Comparison of ENCODE assay signal across 1 cellular context in the genomic region with DNA sequence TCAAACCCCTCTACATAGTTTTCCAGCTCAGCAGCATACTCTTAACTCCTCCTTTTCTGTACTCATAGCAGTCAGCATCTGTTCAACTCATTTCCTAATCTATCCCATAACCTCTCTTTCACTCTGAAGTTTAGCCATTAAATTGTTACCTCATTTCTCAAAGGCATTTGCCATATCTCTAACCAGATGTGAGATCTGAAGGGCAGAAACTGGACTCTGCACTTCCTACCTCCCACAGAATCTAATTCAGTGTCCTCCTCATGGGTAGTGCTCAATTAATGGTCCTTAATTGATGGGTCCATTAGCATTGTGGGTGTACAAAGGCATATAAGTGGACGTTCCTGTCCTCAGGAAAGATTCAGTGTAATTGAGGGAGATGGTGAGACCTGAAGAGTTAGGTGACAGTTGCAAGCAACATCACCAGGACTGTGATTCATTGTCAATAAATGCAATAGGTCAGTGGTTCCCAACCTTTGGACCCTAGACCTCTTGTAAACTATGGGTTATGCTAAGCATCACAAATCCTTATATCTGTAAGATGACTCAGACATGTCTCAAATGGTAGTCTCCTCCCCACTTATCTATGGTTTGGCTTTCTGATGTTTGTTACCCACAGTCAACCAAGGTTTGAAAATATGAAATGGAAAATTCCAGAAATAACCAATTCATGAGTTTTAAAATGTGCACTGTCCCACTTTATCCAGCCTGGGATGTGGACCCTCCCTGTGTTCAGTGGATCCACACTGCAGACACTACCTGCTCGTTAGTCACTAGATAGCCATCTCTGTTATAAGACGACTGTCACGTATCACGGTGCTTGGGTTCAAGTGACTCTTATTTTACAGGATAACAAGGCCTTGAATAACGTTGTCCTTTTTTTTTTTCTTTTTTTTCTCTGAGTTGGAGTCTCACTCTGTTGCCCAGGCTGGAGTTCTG.
TF ChIP-seq lines count a peak whose summit lies in the region.

No MANE protein-coding gene starts in this region.

TF ChIP-seq in HepG2, 621 proteins besides CTCF, POLR2A, EP300 and RAD21 (continued from another document and continues in another):
- TF ChIP-seq, protein P1, sequence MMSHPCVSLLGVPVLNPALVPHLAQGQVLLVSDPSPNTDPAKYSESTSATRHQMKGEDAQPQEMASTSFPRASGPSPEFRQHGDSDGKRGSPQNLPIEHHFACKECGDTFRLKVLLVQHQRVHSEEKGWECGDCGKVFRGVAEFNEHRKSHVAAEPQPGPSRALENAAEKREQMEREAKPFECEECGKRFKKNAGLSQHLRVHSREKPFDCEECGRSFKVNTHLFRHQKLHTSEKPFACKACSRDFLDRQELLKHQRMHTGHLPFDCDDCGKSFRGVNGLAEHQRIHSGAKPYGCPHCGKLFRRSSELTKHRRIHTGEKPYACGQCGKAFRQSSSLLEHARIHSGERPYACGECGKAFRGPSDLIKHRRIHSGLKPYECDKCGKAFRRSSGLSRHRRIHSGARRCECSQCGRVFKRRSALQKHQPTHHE (CRISPR knock-in tag; IDR thresholded peaks at IDR 0.05; ENCODE audit: borderline replicate concordance) = no peak
- TF ChIP-seq RBM39 (IDR thresholded peaks at IDR 0.05; ENCODE audit: low read depth, low read length, poor library complexity, severe bottlenecking) (no peak), TBP (CRISPR knock-in tag; IDR thresholded peaks at IDR 0.05) (no peak), FOXP1 (IDR thresholded peaks at IDR 0.05) (no peak), FOXP1 (CRISPR knock-in tag; IDR thresholded peaks at IDR 0.05) (peak; percentile 67), PLRG1 (conservative IDR thresholded peaks at IDR 0.05) (no peak), TMF1 (CRISPR knock-in tag; IDR thresholded peaks at IDR 0.05; ENCODE audit: low read depth) (no peak), ZNF674 (CRISPR knock-in tag; IDR thresholded peaks at IDR 0.05; ENCODE audit: low read depth) (no peak), MAFG (CRISPR knock-in tag; IDR thresholded peaks at IDR 0.05) (no peak), FOSL1 (CRISPR knock-in tag; IDR thresholded peaks at IDR 0.05; ENCODE audit: borderline replicate concordance) (peak; percentile 80; the same call in 1 of the 2 replicates), ZFAT (CRISPR knock-in tag; conservative IDR thresholded peaks at IDR 0.05) (no peak), RFX1 (IDR thresholded peaks at IDR 0.05) (no peak), ZNF484 (CRISPR knock-in tag; IDR thresholded peaks at IDR 0.05; ENCODE audit: borderline replicate concordance, low read depth) (no peak), PRMT3 (CRISPR knock-in tag; IDR thresholded peaks at IDR 0.05; ENCODE audit: borderline replicate concordance, low read depth) (no peak), XBP1 (CRISPR knock-in tag; IDR thresholded peaks at IDR 0.05) (no peak), JUNB (CRISPR knock-in tag; IDR thresholded peaks at IDR 0.05; ENCODE audit: borderline replicate concordance) (peak; percentile 84), NPAS2 (CRISPR knock-in tag; IDR thresholded peaks at IDR 0.05; ENCODE audit: borderline replicate concordance) (no peak), ZNF343 (CRISPR knock-in tag; IDR thresholded peaks at IDR 0.05) (no peak), CCAR2 (optimal IDR thresholded peaks at IDR 0.05; ENCODE audit: low read depth, low read length) (no peak), CHD2 (IDR thresholded peaks at IDR 0.05; ENCODE audit: low read depth, low read length) (no peak), FOXO1 (CRISPR knock-in tag; IDR thresholded peaks at IDR 0.05) (peak; percentile 35; the same call in 1 of the 2 replicates), KAT7 (CRISPR knock-in tag; IDR thresholded peaks at IDR 0.05; ENCODE audit: borderline replicate concordance) (no peak), POLR2G (IDR thresholded peaks at IDR 0.05; ENCODE audit: low read depth, low read length) (no peak), KMT2B (CRISPR knock-in tag; IDR thresholded peaks at IDR 0.05) (no peak), BCL6 (CRISPR knock-in tag; IDR thresholded peaks at IDR 0.05) (0 out of 2 replicates have a peak, but pooled peaks have one; percentile 13), SP4 (CRISPR knock-in tag; IDR thresholded peaks at IDR 0.05) (no peak), ZNF354B (CRISPR knock-in tag; IDR thresholded peaks at IDR 0.05) (no peak; the same call in 1 of the 2 replicates), BRD4 (CRISPR knock-in tag; IDR thresholded peaks at IDR 0.05) (no peak), ZSCAN12 (CRISPR knock-in tag; IDR thresholded peaks at IDR 0.05) (no peak), DNMT3B (CRISPR knock-in tag; conservative IDR thresholded peaks at IDR 0.05) (no peak), NR3C1 (CRISPR knock-in tag; IDR thresholded peaks at IDR 0.05) (no peak), ATF7-NPFF (CRISPR knock-in tag; IDR thresholded peaks at IDR 0.05; ENCODE audit: low read depth) (no peak), TSC22D2 (CRISPR knock-in tag; IDR thresholded peaks at IDR 0.05; ENCODE audit: borderline replicate concordance) (no peak), ATF7 (IDR thresholded peaks at IDR 0.05) (0 out of 2 replicates have a peak, but pooled peaks have one; percentile 22), ATF7 (CRISPR knock-in tag; IDR thresholded peaks at IDR 0.05) (no peak), KAT8 (CRISPR knock-in tag; IDR thresholded peaks at IDR 0.05) (no peak), HDAC6 (IDR thresholded peaks at IDR 0.05; ENCODE audit: low read depth, low read length) (no peak), FOXK2 (IDR thresholded peaks at IDR 0.05) (no peak), NKX3-1 (CRISPR knock-in tag; IDR thresholded peaks at IDR 0.05) (no peak), HNRNPLL (IDR thresholded peaks at IDR 0.05; ENCODE audit: low read depth, low read length, poor library complexity, severe bottlenecking) (no peak)
- TF ChIP-seq, protein P2, sequence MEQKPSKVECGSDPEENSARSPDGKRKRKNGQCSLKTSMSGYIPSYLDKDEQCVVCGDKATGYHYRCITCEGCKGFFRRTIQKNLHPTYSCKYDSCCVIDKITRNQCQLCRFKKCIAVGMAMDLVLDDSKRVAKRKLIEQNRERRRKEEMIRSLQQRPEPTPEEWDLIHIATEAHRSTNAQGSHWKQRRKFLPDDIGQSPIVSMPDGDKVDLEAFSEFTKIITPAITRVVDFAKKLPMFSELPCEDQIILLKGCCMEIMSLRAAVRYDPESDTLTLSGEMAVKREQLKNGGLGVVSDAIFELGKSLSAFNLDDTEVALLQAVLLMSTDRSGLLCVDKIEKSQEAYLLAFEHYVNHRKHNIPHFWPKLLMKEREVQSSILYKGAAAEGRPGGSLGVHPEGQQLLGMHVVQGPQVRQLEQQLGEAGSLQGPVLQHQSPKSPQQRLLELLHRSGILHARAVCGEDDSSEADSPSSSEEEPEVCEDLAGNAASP (CRISPR knock-in tag; IDR thresholded peaks at IDR 0.05; ENCODE audit: borderline replicate concordance) = no peak
- TF ChIP-seq, protein P3, sequence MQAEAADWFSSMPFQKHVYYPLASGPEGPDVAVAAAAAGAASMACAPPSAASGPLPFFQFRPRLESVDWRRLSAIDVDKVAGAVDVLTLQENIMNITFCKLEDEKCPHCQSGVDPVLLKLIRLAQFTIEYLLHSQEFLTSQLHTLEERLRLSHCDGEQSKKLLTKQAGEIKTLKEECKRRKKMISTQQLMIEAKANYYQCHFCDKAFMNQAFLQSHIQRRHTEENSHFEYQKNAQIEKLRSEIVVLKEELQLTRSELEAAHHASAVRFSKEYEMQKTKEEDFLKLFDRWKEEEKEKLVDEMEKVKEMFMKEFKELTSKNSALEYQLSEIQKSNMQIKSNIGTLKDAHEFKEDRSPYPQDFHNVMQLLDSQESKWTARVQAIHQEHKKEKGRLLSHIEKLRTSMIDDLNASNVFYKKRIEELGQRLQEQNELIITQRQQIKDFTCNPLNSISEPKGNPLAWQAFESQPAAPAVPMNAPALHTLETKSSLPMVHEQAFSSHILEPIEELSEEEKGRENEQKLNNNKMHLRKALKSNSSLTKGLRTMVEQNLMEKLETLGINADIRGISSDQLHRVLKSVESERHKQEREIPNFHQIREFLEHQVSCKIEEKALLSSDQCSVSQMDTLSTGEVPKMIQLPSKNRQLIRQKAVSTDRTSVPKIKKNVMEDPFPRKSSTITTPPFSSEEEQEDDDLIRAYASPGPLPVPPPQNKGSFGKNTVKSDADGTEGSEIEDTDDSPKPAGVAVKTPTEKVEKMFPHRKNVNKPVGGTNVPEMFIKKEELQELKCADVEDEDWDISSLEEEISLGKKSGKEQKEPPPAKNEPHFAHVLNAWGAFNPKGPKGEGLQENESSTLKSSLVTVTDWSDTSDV (CRISPR knock-in tag; IDR thresholded peaks at IDR 0.05) = no peak
- TF ChIP-seq, protein P4, sequence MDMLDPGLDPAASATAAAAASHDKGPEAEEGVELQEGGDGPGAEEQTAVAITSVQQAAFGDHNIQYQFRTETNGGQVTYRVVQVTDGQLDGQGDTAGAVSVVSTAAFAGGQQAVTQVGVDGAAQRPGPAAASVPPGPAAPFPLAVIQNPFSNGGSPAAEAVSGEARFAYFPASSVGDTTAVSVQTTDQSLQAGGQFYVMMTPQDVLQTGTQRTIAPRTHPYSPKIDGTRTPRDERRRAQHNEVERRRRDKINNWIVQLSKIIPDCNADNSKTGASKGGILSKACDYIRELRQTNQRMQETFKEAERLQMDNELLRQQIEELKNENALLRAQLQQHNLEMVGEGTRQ (IDR thresholded peaks at IDR 0.05; ENCODE audit: low read depth, low read length) = no peak
- TF ChIP-seq, protein P4 (CRISPR knock-in tag; IDR thresholded peaks at IDR 0.05; ENCODE audit: borderline replicate concordance) = no peak
- TF ChIP-seq, protein P5, sequence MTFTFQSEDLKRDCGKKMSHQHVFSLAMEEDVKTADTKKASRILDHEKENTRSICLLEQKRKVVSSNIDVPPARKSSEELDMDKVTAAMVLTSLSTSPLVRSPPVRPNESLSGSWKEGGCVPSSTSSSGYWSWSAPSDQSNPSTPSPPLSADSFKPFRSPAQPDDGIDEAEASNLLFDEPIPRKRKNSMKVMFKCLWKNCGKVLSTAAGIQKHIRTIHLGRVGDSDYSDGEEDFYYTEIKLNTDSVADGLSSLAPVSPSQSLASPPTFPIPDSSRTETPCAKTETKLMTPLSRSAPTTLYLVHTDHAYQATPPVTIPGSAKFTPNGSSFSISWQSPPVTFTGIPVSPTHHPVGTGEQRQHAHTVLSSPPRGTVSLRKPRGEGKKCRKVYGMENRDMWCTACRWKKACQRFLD (CRISPR knock-in tag; IDR thresholded peaks at IDR 0.05; ENCODE audit: borderline replicate concordance) = no peak
- TF ChIP-seq, protein P6, sequence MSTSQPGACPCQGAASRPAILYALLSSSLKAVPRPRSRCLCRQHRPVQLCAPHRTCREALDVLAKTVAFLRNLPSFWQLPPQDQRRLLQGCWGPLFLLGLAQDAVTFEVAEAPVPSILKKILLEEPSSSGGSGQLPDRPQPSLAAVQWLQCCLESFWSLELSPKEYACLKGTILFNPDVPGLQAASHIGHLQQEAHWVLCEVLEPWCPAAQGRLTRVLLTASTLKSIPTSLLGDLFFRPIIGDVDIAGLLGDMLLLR (CRISPR knock-in tag; IDR thresholded peaks at IDR 0.05) = no peak
- TF ChIP-seq, protein P7, sequence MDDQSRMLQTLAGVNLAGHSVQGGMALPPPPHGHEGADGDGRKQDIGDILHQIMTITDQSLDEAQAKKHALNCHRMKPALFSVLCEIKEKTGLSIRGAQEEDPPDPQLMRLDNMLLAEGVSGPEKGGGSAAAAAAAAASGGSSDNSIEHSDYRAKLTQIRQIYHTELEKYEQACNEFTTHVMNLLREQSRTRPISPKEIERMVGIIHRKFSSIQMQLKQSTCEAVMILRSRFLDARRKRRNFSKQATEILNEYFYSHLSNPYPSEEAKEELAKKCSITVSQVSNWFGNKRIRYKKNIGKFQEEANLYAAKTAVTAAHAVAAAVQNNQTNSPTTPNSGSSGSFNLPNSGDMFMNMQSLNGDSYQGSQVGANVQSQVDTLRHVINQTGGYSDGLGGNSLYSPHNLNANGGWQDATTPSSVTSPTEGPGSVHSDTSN (CRISPR knock-in tag; IDR thresholded peaks at IDR 0.05; ENCODE audit: borderline replicate concordance) = no peak
- TF ChIP-seq, protein P8, sequence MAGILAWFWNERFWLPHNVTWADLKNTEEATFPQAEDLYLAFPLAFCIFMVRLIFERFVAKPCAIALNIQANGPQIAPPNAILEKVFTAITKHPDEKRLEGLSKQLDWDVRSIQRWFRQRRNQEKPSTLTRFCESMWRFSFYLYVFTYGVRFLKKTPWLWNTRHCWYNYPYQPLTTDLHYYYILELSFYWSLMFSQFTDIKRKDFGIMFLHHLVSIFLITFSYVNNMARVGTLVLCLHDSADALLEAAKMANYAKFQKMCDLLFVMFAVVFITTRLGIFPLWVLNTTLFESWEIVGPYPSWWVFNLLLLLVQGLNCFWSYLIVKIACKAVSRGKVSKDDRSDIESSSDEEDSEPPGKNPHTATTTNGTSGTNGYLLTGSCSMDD (CRISPR knock-in tag; IDR thresholded peaks at IDR 0.05) = no peak
- TF ChIP-seq, protein P9, sequence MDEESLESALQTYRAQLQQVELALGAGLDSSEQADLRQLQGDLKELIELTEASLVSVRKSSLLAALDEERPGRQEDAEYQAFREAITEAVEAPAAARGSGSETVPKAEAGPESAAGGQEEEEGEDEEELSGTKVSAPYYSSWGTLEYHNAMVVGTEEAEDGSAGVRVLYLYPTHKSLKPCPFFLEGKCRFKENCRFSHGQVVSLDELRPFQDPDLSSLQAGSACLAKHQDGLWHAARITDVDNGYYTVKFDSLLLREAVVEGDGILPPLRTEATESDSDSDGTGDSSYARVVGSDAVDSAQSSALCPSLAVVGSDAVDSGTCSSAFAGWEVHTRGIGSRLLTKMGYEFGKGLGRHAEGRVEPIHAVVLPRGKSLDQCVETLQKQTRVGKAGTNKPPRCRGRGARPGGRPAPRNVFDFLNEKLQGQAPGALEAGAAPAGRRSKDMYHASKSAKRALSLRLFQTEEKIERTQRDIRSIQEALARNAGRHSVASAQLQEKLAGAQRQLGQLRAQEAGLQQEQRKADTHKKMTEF (CRISPR knock-in tag; IDR thresholded peaks at IDR 0.05) = 0 out of 2 replicates have a peak, but pooled peaks have one; percentile 33
- TF ChIP-seq, protein P10, sequence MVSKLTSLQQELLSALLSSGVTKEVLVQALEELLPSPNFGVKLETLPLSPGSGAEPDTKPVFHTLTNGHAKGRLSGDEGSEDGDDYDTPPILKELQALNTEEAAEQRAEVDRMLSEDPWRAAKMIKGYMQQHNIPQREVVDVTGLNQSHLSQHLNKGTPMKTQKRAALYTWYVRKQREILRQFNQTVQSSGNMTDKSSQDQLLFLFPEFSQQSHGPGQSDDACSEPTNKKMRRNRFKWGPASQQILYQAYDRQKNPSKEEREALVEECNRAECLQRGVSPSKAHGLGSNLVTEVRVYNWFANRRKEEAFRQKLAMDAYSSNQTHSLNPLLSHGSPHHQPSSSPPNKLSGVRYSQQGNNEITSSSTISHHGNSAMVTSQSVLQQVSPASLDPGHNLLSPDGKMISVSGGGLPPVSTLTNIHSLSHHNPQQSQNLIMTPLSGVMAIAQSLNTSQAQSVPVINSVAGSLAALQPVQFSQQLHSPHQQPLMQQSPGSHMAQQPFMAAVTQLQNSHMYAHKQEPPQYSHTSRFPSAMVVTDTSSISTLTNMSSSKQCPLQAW (CRISPR knock-in tag; IDR thresholded peaks at IDR 0.05) = 0 out of 2 replicates have a peak, but pooled peaks have one; percentile 39
